Comparison of ENCODE assay signal across 24 cellular contexts in the genomic region with DNA sequence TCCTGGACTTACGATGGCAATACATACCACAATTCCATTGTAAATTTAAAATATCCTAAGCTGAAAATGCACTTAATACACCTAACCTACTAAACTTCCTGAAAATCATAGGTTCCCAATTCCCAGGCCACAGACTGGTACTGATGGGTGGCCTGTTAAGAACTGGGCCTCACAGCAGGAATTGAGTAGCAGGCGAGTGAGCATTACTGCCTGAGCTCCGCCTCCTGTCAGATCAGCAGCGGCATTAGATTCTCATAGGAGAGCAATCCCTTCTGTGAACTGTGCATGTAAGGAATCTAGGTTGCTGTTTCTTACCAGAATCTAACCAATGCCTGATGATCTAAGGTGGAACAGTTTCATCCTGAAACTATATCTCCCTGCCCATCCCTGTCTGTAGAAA.
DNase-seq lines count a peak whose midpoint lies in the region; ATAC-seq, FAIRE-seq and TF ChIP-seq lines count a peak whose summit lies in the region.
"Had no signal": no experiment of that assay in that cellular context is flagged by ENCODE, and none has a peak within 500 bp of the region (broad histone marks: within the 10 kb centered on the region; RNA-seq: fewer than 3 reads in every experiment).

No MANE protein-coding gene starts in this region.

- ATAC-seq in A549: no peak
- ATAC-seq: CD8-positive, alpha-beta T cell; HCT116; Panc1; SK-N-SH treated with all-trans-retinoic acid at 6 μM for 48 hours had no signal

- TF ChIP-seq EP300 in A549 (IDR thresholded peaks at IDR 0.05) (no peak), H1 (IDR thresholded peaks at IDR 0.05; ENCODE audit: borderline replicate concordance in 1 of 2, low read depth in 2 of 2, low read length in 2 of 2) (no peak)

- H4K5ac ChIP-seq in H9 (ENCODE audit: insufficient read length, low read depth, low read length) (no peak overlapping the region), H1 (ENCODE audit: insufficient read length, low read depth, low read length) (no peak overlapping the region)

- H3F3A ChIP-seq in OCI-LY1 (ENCODE audit: insufficient read depth, low read length): no peaks in the 10 kb centered on the region

- no peak overlapping the region for H2AK5ac ChIP-seq in H9 (ENCODE audit: insufficient read length, low read length)
- no peak overlapping the region for H2AK5ac ChIP-seq in H1 (ENCODE audit: low read depth, low read length)

- H3K27ac ChIP-seq in A549 (no peak overlapping the region), H9 (ENCODE audit: insufficient read length, low read depth, low read length) (no peak overlapping the region), OCI-LY1 (ENCODE audit: low read depth, low read length, poor library complexity, severe bottlenecking) (no peak overlapping the region), H1 (ENCODE audit: low read depth, low read length) (no peak overlapping the region)
- H3K27ac ChIP-seq: 22Rv1, GM23248, HL-60, KMS-11 had no signal

- FAIRE-seq in A549 (lab: Jason Lieb, UNC): no peak
- no peak for FAIRE-seq in H1 (lab: Jason Lieb, UNC)

- H4K8ac ChIP-seq in H9 (replicated peaks; ENCODE audit: insufficient read length, low read depth, low read length) (no peak overlapping the region), H1 (ENCODE audit: extremely low read depth, insufficient read depth, low read length) (no peak overlapping the region)

- no peak overlapping the region for H3K9ac ChIP-seq in H9 (ENCODE audit: extremely low read depth, insufficient read length, low read length)
- H3K9ac ChIP-seq in OCI-LY1 (ENCODE audit: low read length): no peak overlapping the region
- H3K9ac ChIP-seq in H1 (replicated peaks in 1 of 4; ENCODE audit: extremely low read depth in 1 of 4, low read depth in 3 of 4, low read length in 3 of 4): no peak overlapping the region
- H3K9ac ChIP-seq: GM23248, KMS-11 had no signal

- H3K9me3 ChIP-seq in A549 (no peaks in the 10 kb centered on the region), H9 (ENCODE audit: control insufficient read depth, low read depth, low read length) (no peaks in the 10 kb centered on the region), OCI-LY1 (ENCODE audit: low read length) (0 out of 2 replicates have a peak, but pooled peaks cover 5% of the 10 kb centered on the region), H1 (ENCODE audit: insufficient read depth in 2 of 2, low read depth in 1 of 2, low read length in 1 of 2) (peaks cover 0 to 2% of the 10 kb centered on the region in 2 experiments; a peak in 2 of 4 replicates)

- no peak overlapping the region for H2BK20ac ChIP-seq in H9 (ENCODE audit: low read depth, low read length, poor library complexity, severe bottlenecking)
- H2BK20ac ChIP-seq in H1 (ENCODE audit: low read length): no peak overlapping the region

- no peak overlapping the region for H3K4me3 ChIP-seq in A549
- peak overlapping the region; percentile 26 for H3K4me3 ChIP-seq in OCI-LY1 (ENCODE audit: low read depth, low read length, poor library complexity, severe bottlenecking)
- H3K4me3 ChIP-seq in H1 (ENCODE audit: extremely low read depth in 1 of 4, insufficient read depth in 2 of 4, low read depth in 3 of 4, low read length in 4 of 4): no peak overlapping the region
- H3K4me3 ChIP-seq: GM23248 had no signal

- no peak for TF ChIP-seq RAD21 in A549 (conservative IDR thresholded peaks at IDR 0.05 in 1 of 2, IDR thresholded peaks at IDR 0.05 in 1 of 2)
- TF ChIP-seq RAD21 in H1 (IDR thresholded peaks at IDR 0.05 in 1 of 2, conservative IDR thresholded peaks at IDR 0.05 in 1 of 2; ENCODE audit: low read depth in 2 of 2, low read length in 2 of 2): no peak

- H3K9me3 Mint-ChIP-seq in H9: peaks cover 0 to 5% of the 10 kb centered on the region in 2 experiments; a peak in 2 of 5 replicates

- H3K14ac ChIP-seq in H9 (ENCODE audit: insufficient read depth, low read length) (no peak overlapping the region), H1 (ENCODE audit: insufficient read length) (no peak overlapping the region)

- H3K79me1 ChIP-seq in H9 (ENCODE audit: insufficient read depth, low read depth, low read length, poor library complexity, severe bottlenecking): no peaks in the 10 kb centered on the region
- H3K79me1 ChIP-seq in H1 (ENCODE audit: low read depth, low read length): no peaks in the 10 kb centered on the region

- no peak overlapping the region for H2BK12ac ChIP-seq in H9 (ENCODE audit: insufficient read length, low read depth, low read length)
- no peak overlapping the region for H2BK12ac ChIP-seq in H1 (ENCODE audit: low read depth, low read length)

- H3K23me2 ChIP-seq in H9 (ENCODE audit: insufficient read length, low read depth, low read length, poor library complexity, severe bottlenecking) (no peaks in the 10 kb centered on the region), H1 (ENCODE audit: low read depth, low read length) (no peaks in the 10 kb centered on the region)

- H3K56ac ChIP-seq in H9 (ENCODE audit: insufficient read length, low read depth, low read length): no peak overlapping the region
- H3K56ac ChIP-seq in H1 (replicated peaks; ENCODE audit: insufficient read length, low read depth, low read length): no peak overlapping the region

- H3T11ph ChIP-seq in H9 (ENCODE audit: low read length): no peak overlapping the region

- H3K79me2 ChIP-seq in H9 (ENCODE audit: insufficient read depth, low read length) (no peaks in the 10 kb centered on the region), OCI-LY1 (ENCODE audit: insufficient read depth, low read length) (no peaks in the 10 kb centered on the region), H1 (ENCODE audit: control insufficient read depth in 1 of 2, insufficient read depth in 2 of 2, low read length in 2 of 2) (no peaks in the 10 kb centered on the region)

- H3K36me3 Mint-ChIP-seq in H9 (ENCODE audit: insufficient read depth in 1 of 3, low read depth in 3 of 3): peaks cover 0 to 7% (median 3%) of the 10 kb centered on the region in 3 experiments; a peak in 1 of 7 replicates
- H3K36me3 Mint-ChIP-seq: CD8-positive, alpha-beta T cell had no signal

- H2BK120ac ChIP-seq in H9 (ENCODE audit: low read depth, low read length, poor library complexity, severe bottlenecking) (no peak overlapping the region), H1 (replicated peaks; ENCODE audit: low read depth, low read length) (no peak overlapping the region)

- H3K18ac ChIP-seq in H9 (ENCODE audit: insufficient read length, low read depth, low read length): no peak overlapping the region
- no peak overlapping the region for H3K18ac ChIP-seq in H1 (ENCODE audit: extremely low read depth, low read length)

- H3K9me2 ChIP-seq in OCI-LY1 (ENCODE audit: low read depth, low read length): no peaks in the 10 kb centered on the region

- H4K91ac ChIP-seq in H9 (ENCODE audit: insufficient read length, low read depth, low read length) (no peak overlapping the region), H1 (replicated peaks; ENCODE audit: insufficient read length, low read length) (no peak overlapping the region)

- POLR2A ChIA-PET in A549 (lab: Yijun Ruan, JAX): no interaction called here
- POLR2A ChIA-PET in H1 (lab: Charles Lee; ENCODE audit: partially characterized antibody): no interaction called here

- TF ChIP-seq CTCF in A549 (IDR thresholded peaks at IDR 0.05) (no peak), H9 (conservative IDR thresholded peaks at IDR 0.05) (no peak), OCI-LY1 (IDR thresholded peaks at IDR 0.05; ENCODE audit: low read length) (no peak), H1 (IDR thresholded peaks at IDR 0.05; ENCODE audit: control extremely low read depth in 1 of 3, insufficient read depth in 1 of 3, low read depth in 1 of 3, low read length in 3 of 3) (no peak)

- no peak overlapping the region for H3K27ac Mint-ChIP-seq in H9
- H3K27ac Mint-ChIP-seq: CD8-positive, alpha-beta T cell had no signal

- H3K4me2 ChIP-seq in A549 (0 out of 3 replicates have a peak overlapping the region, but pooled peaks have one; percentile 4), H9 (ENCODE audit: insufficient read depth, insufficient read length, low read length) (no peak overlapping the region), OCI-LY1 (ENCODE audit: low read length) (peak overlapping the region; percentile 35; the same call in 1 of the 2 replicates), H1 (ENCODE audit: insufficient read depth in 1 of 2, low read depth in 2 of 2, low read length in 2 of 2) (no peak overlapping the region)
- H3K4me2 ChIP-seq: KMS-11 had no signal

- H3K27me3 ChIP-seq in H9 (ENCODE audit: insufficient read depth, low read length) (no peaks in the 10 kb centered on the region), OCI-LY1 (ENCODE audit: insufficient read depth, low read length) (no peaks in the 10 kb centered on the region), H1 (replicated peaks in 1 of 4; ENCODE audit: control insufficient read depth in 3 of 4, extremely low read depth in 1 of 4, insufficient read depth in 3 of 4, low read length in 3 of 4) (no peaks in the 10 kb centered on the region)

- no peaks in the 10 kb centered on the region for H3K4me1 ChIP-seq in A549
- no peaks in the 10 kb centered on the region for H3K4me1 ChIP-seq in H9 (ENCODE audit: insufficient read depth, low read length)
- peaks cover 5% of the 10 kb centered on the region for H3K4me1 ChIP-seq in OCI-LY1 (ENCODE audit: insufficient read depth, low read length, severe bottlenecking)
- no peaks in the 10 kb centered on the region for H3K4me1 ChIP-seq in H1 (replicated peaks in 1 of 4; ENCODE audit: control insufficient read depth in 3 of 4, insufficient read depth in 4 of 4, low read length in 3 of 4)

- CTCF ChIA-PET in A549 (lab: Yijun Ruan, JAX) (no interaction called here), H1 (lab: Charles Lee; ENCODE audit: partially characterized antibody) (no interaction called here)

- H3K4me1 Mint-ChIP-seq in H9: peaks cover 0 to 5% of the 10 kb centered on the region in 2 experiments; a peak in 2 of 4 replicates

- H3K36me3 ChIP-seq in OCI-LY1 (ENCODE audit: insufficient read depth, low read length) (no peaks in the 10 kb centered on the region), H1 (ENCODE audit: control insufficient read depth in 2 of 4, insufficient read depth in 4 of 4, low read length in 3 of 4) (no peaks in the 10 kb centered on the region)

- no peak overlapping the region for H3K4ac ChIP-seq in H9 (ENCODE audit: low read depth, low read length)
- H3K4ac ChIP-seq in H1 (replicated peaks; ENCODE audit: insufficient read length, low read depth, low read length): no peak overlapping the region

- H2BK15ac ChIP-seq in H9 (ENCODE audit: low read depth, low read length) (no peak overlapping the region), H1 (ENCODE audit: low read length) (no peak overlapping the region)

- H3K27me3 Mint-ChIP-seq in H9 (ENCODE audit: low read depth): no peaks in the 10 kb centered on the region

- H2AFZ ChIP-seq in H9 (ENCODE audit: low read length): no peak overlapping the region
- peak overlapping the region; percentile 74; the same call in 1 of the 2 replicates for H2AFZ ChIP-seq in OCI-LY1 (ENCODE audit: low read length)
- peak overlapping the region; percentile 49 for H2AFZ ChIP-seq in H1 (ENCODE audit: low read length)
- H2AFZ ChIP-seq: GM23248 had no signal

- H4K20me1 ChIP-seq in H9 (ENCODE audit: control insufficient read depth, insufficient read depth, insufficient read length): no peaks in the 10 kb centered on the region
- no peaks in the 10 kb centered on the region for H4K20me1 ChIP-seq in OCI-LY1 (ENCODE audit: insufficient read depth, low read length)
- H4K20me1 ChIP-seq in H1 (replicated peaks in 1 of 2; ENCODE audit: control insufficient read depth in 1 of 2, insufficient read depth in 2 of 2, low read length in 2 of 2): no peaks in the 10 kb centered on the region

- no peak overlapping the region for H3K4me3 Mint-ChIP-seq in H9
- H3K4me3 Mint-ChIP-seq: CD8-positive, alpha-beta T cell had no signal

- 59% methylated on average over 4 of the region's 4 CpGs for WGBS in A549 (ENCODE audit: missing lambda C conversion rate)
- no CpG with 5 or more reads among the region's 4 CpGs for WGBS in H9 (ENCODE audit: extremely low coverage, insufficient read length, low lambda C conversion rate)
- WGBS in H1 (ENCODE audit: extremely low coverage in 1 of 2, insufficient coverage in 1 of 2, insufficient read length in 1 of 2, insufficient replicate concordance in 2 of 2, low coverage in 1 of 2, low lambda C conversion rate in 2 of 2, missing lambda C conversion rate in 1 of 2), 2 experiments: 79% methylated on average over 4 of the region's 4 CpGs; no CpG with 5 or more reads in 1 of the 2 experiments

- H3K23ac ChIP-seq in H9 (ENCODE audit: insufficient read length, low read depth, low read length) (no peak overlapping the region), H1 (ENCODE audit: insufficient read length) (no peak overlapping the region)

- no peak for DNase-seq in A549 (ENCODE audit: low read depth in 1 of 2, low spot score in 1 of 2)
- peak; percentile 32 for DNase-seq in H9
- no peak for DNase-seq in H1 (ENCODE audit: low read depth in 1 of 2, low spot score in 2 of 2)
- no peak for DNase-seq in NCI-H1436 treated with DMSO at 0.1 percent for 48 hours (lab: John Stamatoyannopoulos, UW)
- no peak for DNase-seq in activated T-cell treated with anti-CD3 and anti-CD28 coated beads, Interleukin-2, amount 50 U/mL, for 1 hour
- no peak for DNase-seq in DMS53 (lab: John Stamatoyannopoulos, UW)
- no peak for DNase-seq in effector CD4-positive, alpha-beta T cell
- DNase-seq: AML-193; C1 segment of cervical spinal cord; CD8-positive, alpha-beta T cell; GM23248; MV-4-11; NCI-H1105 treated with DMSO at 0.1 percent for 48 hours; NCI-H1694; NCI-H2081 treated with DMSO at 0.1 percent for 48 hours; NCI-H446; NCI-H526 had no signal

- H2BK5ac ChIP-seq in H9 (ENCODE audit: insufficient read length, low read length): no peak overlapping the region
- H2BK5ac ChIP-seq in H1 (ENCODE audit: low read depth, low read length): no peak overlapping the region

- no peak for TF ChIP-seq POLR2A in A549 (IDR thresholded peaks at IDR 0.05; ENCODE audit: low read length)
- TF ChIP-seq POLR2A in H1 (IDR thresholded peaks at IDR 0.05; ENCODE audit: control extremely low read depth in 1 of 2, low read depth in 2 of 2, low read length in 2 of 2): no peak

Comparison
In these comparisons a context has a peak if more than half of its experiments do, and no peak if none do; other contexts are left out.
1. H3K4me2 ChIP-seq: peak in A549 (single experiment) and OCI-LY1 (single experiment); none in H9 (single experiment) and H1 (0 of 2).